8 cellular contexts compared by ENCODE assay signal in genomic region chr6:32154514-32155161, GRCh38. TPM values are rescaled to one million over a fixed set of nuclear protein-coding genes. Genes with fewer than 3 reads are reported as not detected.
DNase-seq lines count a peak whose midpoint lies in the region; ATAC-seq and TF ChIP-seq lines count a peak whose summit lies in the region.

No MANE protein-coding gene starts in this region.

- H3K27ac Mint-ChIP-seq in HFFc6: peak overlapping the region; percentile 97
- H3K27ac Mint-ChIP-seq in chondrocyte (ENCODE audit: unreplicated experiment): peak overlapping the region; percentile 99

- H3K27me3 Mint-ChIP-seq in HFFc6 (ENCODE audit: insufficient read depth) (peaks cover 2% of the 10 kb centered on the region), chondrocyte (ENCODE audit: low read depth) (no peaks in the 10 kb centered on the region)

- H3K36me3 Mint-ChIP-seq in HFFc6 (ENCODE audit: low read depth) (peaks cover 16% of the 10 kb centered on the region), chondrocyte (ENCODE audit: low read depth) (peaks cover 16% of the 10 kb centered on the region)

- ATAC-seq in activated CD4-positive, CD25-positive, alpha-beta regulatory T cell treated with anti-CD3 and anti-CD28 coated beads, Interleukin-2, amount 50 U/mL, for 24 hours: peak; percentile 76 to 80
- ATAC-seq in left colon: peak; percentile 86

- intact Hi-C loops in left colon (cut with DNase I, micrococcal nuclease): no loop called here

- H3K4me3 Mint-ChIP-seq in HFFc6 (peak overlapping the region; percentile 100), chondrocyte (ENCODE audit: unreplicated experiment) (peak overlapping the region; percentile 99)

- peak; percentile 89 for DNase-seq in DMS 273 (lab: John Stamatoyannopoulos, UW; ENCODE audit: unreplicated experiment)
- peak; percentile 61 for DNase-seq in HFFc6
- peak; percentile 74 for DNase-seq in NCI-H2227 (lab: John Stamatoyannopoulos, UW; ENCODE audit: unreplicated experiment)
- DNase-seq in chondrocyte (ENCODE audit: low spot score): no peak
- DNase-seq in left colon: peak; percentile 80 to 86
- DNase-seq in stimulated activated CD4-positive, alpha-beta T cell treated with anti-CD3 and anti-CD28 coated beads, Interleukin-2, amount 100 ng/mL, for 48 hours: peak; percentile 41 to 42
- DNase-seq in foreskin melanocyte: no peak

- peaks cover 43% of the 10 kb centered on the region for H3K4me1 Mint-ChIP-seq in HFFc6 (ENCODE audit: low read depth)
- H3K4me1 Mint-ChIP-seq in chondrocyte (ENCODE audit: low read depth): peaks cover 33% of the 10 kb centered on the region

- no peaks in the 10 kb centered on the region for H3K9me3 Mint-ChIP-seq in HFFc6
- H3K9me3 Mint-ChIP-seq in chondrocyte (ENCODE audit: low read depth): no peaks in the 10 kb centered on the region

- peak; percentile 76 for TF ChIP-seq CTCF in HFFc6 (IDR thresholded peaks at IDR 0.05)
- peak; percentile 82 for TF ChIP-seq CTCF in chondrocyte (IDR thresholded peaks at IDR 0.05)

RNA-seq across cellular contexts. Expression of gene PPT2, which starts 0.7 kb away (rescaled TPM):
- total RNA-seq in HFFc6 (2021; fragmentation: NEBNext Ultra II Directional; extraction: Animal tissue kit (Norgen Biotek cat#: 25700)): 10 to 100 TPM; 15.9 to 21.7 (median 18.6) TPM
- total RNA-seq in chondrocyte (35.6 to 37.9 TPM (median 35.8 TPM) in 3 replicates), left colon (10 to 100 TPM; 18.8 to 19.9 TPM)

RNA-seq across cellular contexts. Expression of gene PRRT1, which starts 2.9 kb away (rescaled TPM):
- total RNA-seq in HFFc6 (2021; fragmentation: NEBNext Ultra II Directional; extraction: Animal tissue kit (Norgen Biotek cat#: 25700)): 1 to 10 TPM; 2.6 to 5.8 (median 5.1) TPM
- total RNA-seq in chondrocyte (0.73 to 1.6 TPM (median 1.3 TPM) in 3 replicates), left colon (1 to 10 TPM; 1.0 to 2.0 TPM)

RNA-seq across cellular contexts. Expression of gene EGFL8, which starts 9.8 kb away (rescaled TPM):
- 1 to 10 TPM; 3.5 to 4.4 (median 3.7) TPM for total RNA-seq in HFFc6 (2021; fragmentation: NEBNext Ultra II Directional; extraction: Animal tissue kit (Norgen Biotek cat#: 25700))
- total RNA-seq in chondrocyte (14.3 to 16.3 TPM (median 15.4 TPM) in 3 replicates), left colon (10 to 100 TPM; 13.7 to 19.9 TPM)

RNA-seq across cellular contexts. Expression of gene AGPAT1, which starts 21.2 kb away (rescaled TPM):
- 100 to 1,000 TPM in 5 of 6 experiments, 10 to 100 TPM in 1; 88.8 to 114 (median 104) TPM for total RNA-seq in HFFc6 (2021; fragmentation: NEBNext Ultra II Directional; extraction: Animal tissue kit (Norgen Biotek cat#: 25700))
- total RNA-seq in chondrocyte (66.7 to 77.2 TPM (median 67.0 TPM) in 3 replicates), left colon (10 to 100 TPM; 44.4 to 55.0 TPM)

RNA-seq across cellular contexts. Expression of gene RNF5, which starts 23.6 kb away (rescaled TPM):
- 10 to 100 TPM; 30.0 to 37.4 (median 34.7) TPM for total RNA-seq in HFFc6 (2021; fragmentation: NEBNext Ultra II Directional; extraction: Animal tissue kit (Norgen Biotek cat#: 25700))
- total RNA-seq in chondrocyte (45.2 to 48.0 TPM (median 45.2 TPM) in 3 replicates), left colon (100 to 1,000 TPM in 1 of 2 donors, 10 to 100 TPM in 1; 87.2 to 104 TPM)

Comparison
In these comparisons a context has a peak if more than half of its experiments do, and no peak if none do; other contexts are left out.
1. DNase-seq: peak in DMS 273 (single experiment), HFFc6 (single experiment), NCI-H2227 (single experiment), left colon (2 of 2) and stimulated activated CD4-positive, alpha-beta T cell treated with anti-CD3 and anti-CD28 coated beads, Interleukin-2, amount 100 ng/mL, for 48 hours (2 of 2); none in chondrocyte (single experiment) and foreskin melanocyte (single experiment).